1 cellular context compared by ENCODE assay signal in the genomic region with DNA sequence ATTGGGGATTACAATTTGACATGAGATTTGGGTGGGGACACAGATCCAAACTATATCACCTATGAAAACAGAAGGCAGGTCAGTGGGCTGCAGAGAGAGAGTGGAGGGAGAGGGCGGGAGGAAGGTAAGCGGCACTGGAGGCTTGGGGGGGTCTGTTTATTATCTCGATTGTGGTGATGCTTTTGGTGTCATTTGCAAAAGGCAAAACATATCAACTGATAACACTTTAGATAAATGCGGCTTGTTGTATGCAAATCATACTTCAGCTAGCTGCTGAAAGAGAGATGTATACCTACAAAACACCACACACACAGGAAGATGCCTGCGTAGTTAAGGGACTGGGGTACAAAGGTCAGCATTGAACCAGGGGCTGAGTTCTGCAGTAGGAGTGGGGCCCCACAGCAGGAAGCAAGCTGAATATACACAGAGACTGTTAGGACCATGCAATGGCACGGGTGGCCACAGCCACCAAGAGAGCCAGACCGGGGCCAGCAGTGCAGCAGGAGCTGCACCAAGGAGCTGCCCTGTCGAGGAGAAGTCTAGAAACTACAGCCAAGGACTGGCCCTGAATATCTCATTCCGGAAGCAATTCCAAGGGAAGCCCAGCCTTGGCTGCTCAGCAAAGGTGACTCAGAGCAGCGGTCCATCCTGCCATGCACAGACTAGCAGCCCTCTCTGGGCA.
TF ChIP-seq lines count a peak whose summit lies in the region.

No MANE protein-coding gene starts in this region.

TF ChIP-seq in HepG2, 621 proteins besides CTCF, POLR2A, EP300 and RAD21 (continued from another document and continues in another):
- no peak for TF ChIP-seq KIAA2018 (CRISPR knock-in tag; IDR thresholded peaks at IDR 0.05; ENCODE audit: borderline replicate concordance)
- no peak; the same call in 1 of the 2 replicates for TF ChIP-seq NR2F6 (IDR thresholded peaks at IDR 0.05)
- TF ChIP-seq NR2F6 (CRISPR knock-in tag; IDR thresholded peaks at IDR 0.05) = peak; percentile 57
- TF ChIP-seq, protein P1, sequence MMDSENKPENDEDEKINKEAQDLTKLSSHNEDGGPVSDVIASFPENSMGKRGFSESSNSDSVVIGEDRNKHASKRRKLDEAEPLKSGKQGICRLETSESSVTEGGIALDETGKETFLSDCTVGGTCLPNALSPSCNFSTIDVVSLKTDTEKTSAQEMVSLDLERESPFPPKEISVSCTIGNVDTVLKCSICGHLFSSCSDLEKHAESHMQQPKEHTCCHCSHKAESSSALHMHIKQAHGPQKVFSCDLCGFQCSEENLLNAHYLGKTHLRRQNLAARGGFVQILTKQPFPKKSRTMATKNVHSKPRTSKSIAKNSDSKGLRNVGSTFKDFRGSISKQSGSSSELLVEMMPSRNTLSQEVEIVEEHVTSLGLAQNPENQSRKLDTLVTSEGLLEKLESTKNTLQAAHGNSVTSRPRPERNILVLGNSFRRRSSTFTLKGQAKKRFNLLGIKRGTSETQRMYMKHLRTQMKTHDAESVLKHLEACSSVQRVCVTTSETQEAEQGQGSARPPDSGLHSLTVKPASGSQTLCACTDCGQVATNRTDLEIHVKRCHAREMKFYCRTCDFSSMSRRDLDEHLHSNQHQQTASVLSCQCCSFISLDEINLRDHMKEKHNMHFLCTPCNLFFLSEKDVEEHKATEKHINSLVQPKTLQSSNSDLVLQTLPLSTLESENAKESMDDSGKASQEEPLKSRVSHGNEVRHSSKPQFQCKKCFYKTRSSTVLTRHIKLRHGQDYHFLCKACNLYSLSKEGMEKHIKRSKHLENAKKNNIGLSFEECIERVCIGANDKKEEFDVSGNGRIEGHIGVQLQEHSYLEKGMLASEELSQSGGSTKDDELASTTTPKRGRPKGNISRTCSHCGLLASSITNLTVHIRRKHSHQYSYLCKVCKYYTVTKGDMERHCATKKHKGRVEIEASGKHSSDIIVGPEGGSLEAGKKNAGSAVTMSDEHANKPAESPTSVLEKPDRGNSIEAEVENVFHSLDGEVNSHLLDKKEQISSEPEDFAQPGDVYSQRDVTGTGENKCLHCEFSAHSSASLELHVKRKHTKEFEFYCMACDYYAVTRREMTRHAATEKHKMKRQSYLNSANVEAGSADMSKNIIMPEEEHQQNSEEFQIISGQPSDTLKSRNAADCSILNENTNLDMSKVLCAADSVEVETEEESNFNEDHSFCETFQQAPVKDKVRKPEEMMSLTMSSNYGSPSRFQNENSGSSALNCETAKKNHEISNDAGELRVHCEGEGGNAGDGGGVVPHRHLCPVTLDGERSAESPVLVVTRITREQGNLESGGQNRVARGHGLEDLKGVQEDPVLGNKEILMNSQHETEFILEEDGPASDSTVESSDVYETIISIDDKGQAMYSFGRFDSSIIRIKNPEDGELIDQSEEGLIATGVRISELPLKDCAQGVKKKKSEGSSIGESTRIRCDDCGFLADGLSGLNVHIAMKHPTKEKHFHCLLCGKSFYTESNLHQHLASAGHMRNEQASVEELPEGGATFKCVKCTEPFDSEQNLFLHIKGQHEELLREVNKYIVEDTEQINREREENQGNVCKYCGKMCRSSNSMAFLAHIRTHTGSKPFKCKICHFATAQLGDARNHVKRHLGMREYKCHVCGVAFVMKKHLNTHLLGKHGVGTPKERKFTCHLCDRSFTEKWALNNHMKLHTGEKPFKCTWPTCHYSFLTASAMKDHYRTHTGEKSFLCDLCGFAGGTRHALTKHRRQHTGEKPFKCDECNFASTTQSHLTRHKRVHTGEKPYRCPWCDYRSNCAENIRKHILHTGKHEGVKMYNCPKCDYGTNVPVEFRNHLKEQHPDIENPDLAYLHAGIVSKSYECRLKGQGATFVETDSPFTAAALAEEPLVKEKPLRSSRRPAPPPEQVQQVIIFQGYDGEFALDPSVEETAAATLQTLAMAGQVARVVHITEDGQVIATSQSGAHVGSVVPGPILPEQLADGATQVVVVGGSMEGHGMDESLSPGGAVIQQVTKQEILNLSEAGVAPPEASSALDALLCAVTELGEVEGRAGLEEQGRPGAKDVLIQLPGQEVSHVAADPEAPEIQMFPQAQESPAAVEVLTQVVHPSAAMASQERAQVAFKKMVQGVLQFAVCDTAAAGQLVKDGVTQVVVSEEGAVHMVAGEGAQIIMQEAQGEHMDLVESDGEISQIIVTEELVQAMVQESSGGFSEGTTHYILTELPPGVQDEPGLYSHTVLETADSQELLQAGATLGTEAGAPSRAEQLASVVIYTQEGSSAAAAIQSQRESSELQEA (CRISPR knock-in tag; IDR thresholded peaks at IDR 0.05; ENCODE audit: not compliant biosample characterization) = no peak
- no peak for TF ChIP-seq ZNF275 (CRISPR knock-in tag; IDR thresholded peaks at IDR 0.05; ENCODE audit: borderline replicate concordance)
- 0 out of 2 replicates have a peak, but pooled peaks have one; percentile 34 for TF ChIP-seq ARNT2 (CRISPR knock-in tag; IDR thresholded peaks at IDR 0.05; ENCODE audit: low read depth)
- no peak for TF ChIP-seq FOXC1 (CRISPR knock-in tag; IDR thresholded peaks at IDR 0.05; ENCODE audit: borderline replicate concordance)
- TF ChIP-seq ATF7-NPFF (CRISPR knock-in tag; IDR thresholded peaks at IDR 0.05; ENCODE audit: low read depth) = 0 out of 2 replicates have a peak, but pooled peaks have one; percentile 58
- TF ChIP-seq ZBTB7B (CRISPR knock-in tag; IDR thresholded peaks at IDR 0.05) = peak; percentile 41; the same call in 1 of the 2 replicates
- peak; percentile 41; the same call in 1 of the 2 replicates for TF ChIP-seq KDM1A (CRISPR knock-in tag; IDR thresholded peaks at IDR 0.05)
- peak; percentile 85 for TF ChIP-seq ZNF768 (CRISPR knock-in tag; IDR thresholded peaks at IDR 0.05)
- no peak for TF ChIP-seq REPIN1 (CRISPR knock-in tag; IDR thresholded peaks at IDR 0.05; ENCODE audit: borderline replicate concordance, low read depth)
- peak; percentile 76 for TF ChIP-seq ETV5 (CRISPR knock-in tag; IDR thresholded peaks at IDR 0.05; ENCODE audit: borderline replicate concordance)
- 0 out of 2 replicates have a peak, but pooled peaks have one; percentile 47 for TF ChIP-seq ZGPAT (CRISPR knock-in tag; IDR thresholded peaks at IDR 0.05)
- TF ChIP-seq, protein P2, sequence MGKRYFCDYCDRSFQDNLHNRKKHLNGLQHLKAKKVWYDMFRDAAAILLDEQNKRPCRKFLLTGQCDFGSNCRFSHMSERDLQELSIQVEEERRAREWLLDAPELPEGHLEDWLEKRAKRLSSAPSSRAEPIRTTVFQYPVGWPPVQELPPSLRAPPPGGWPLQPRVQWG (CRISPR knock-in tag; IDR thresholded peaks at IDR 0.05; ENCODE audit: borderline replicate concordance, low read depth) = no peak; the same call in 1 of the 2 replicates
- no peak for TF ChIP-seq NFE2 (CRISPR knock-in tag; IDR thresholded peaks at IDR 0.05)
- no peak for TF ChIP-seq MBD4 (IDR thresholded peaks at IDR 0.05; ENCODE audit: borderline replicate concordance, low read length)
- peak; percentile 80; the same call in 1 of the 2 replicates for TF ChIP-seq ZNF331 (CRISPR knock-in tag; IDR thresholded peaks at IDR 0.05)
- TF ChIP-seq PHF5A (CRISPR knock-in tag; IDR thresholded peaks at IDR 0.05; ENCODE audit: low read depth, unreplicated experiment) = no peak
- no peak for TF ChIP-seq SNRNP70 (IDR thresholded peaks at IDR 0.05; ENCODE audit: low read depth, low read length)
- no peak for TF ChIP-seq BRD4 (CRISPR knock-in tag; IDR thresholded peaks at IDR 0.05)
- TF ChIP-seq CC2D1A (CRISPR knock-in tag; IDR thresholded peaks at IDR 0.05) = no peak
- TF ChIP-seq SOX13 (IDR thresholded peaks at IDR 0.05) = no peak
- TF ChIP-seq SOX13 (CRISPR knock-in tag; conservative IDR thresholded peaks at IDR 0.05 in 1 of 2, IDR thresholded peaks at IDR 0.05 in 1 of 2) = 0 out of 4 replicates have a peak, but pooled peaks of 1 of the 2 experiments have one; percentile 13
- peak; percentile 30; the same call in 1 of the 2 replicates for TF ChIP-seq MIER3 (CRISPR knock-in tag; IDR thresholded peaks at IDR 0.05; ENCODE audit: borderline replicate concordance)
- TF ChIP-seq, protein P3, sequence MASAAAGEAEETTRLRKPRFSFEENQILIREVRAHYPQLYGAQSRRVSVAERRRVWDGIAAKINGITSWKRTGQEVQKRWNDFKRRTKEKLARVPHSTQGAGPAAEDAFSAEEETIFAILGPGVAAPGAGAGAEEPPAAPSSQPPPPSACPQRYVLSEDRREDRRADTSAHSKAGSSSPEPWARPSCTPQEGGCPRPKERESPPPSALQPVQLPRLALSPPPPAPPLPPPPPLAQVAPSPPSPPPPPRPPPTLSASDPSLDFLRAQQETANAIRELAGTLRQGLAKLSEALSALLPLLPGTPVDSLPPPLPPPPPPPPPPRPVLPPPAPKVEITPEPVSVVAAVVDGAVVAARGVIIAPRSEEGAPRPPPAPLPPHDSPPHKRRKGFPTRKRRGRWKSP (CRISPR knock-in tag; IDR thresholded peaks at IDR 0.05) = no peak
- TF ChIP-seq, protein P4, sequence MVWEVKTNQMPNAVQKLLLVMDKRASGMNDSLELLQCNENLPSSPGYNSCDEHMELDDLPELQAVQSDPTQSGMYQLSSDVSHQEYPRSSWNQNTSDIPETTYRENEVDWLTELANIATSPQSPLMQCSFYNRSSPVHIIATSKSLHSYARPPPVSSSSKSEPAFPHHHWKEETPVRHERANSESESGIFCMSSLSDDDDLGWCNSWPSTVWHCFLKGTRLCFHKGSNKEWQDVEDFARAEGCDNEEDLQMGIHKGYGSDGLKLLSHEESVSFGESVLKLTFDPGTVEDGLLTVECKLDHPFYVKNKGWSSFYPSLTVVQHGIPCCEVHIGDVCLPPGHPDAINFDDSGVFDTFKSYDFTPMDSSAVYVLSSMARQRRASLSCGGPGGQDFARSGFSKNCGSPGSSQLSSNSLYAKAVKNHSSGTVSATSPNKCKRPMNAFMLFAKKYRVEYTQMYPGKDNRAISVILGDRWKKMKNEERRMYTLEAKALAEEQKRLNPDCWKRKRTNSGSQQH (CRISPR knock-in tag; IDR thresholded peaks at IDR 0.05; ENCODE audit: low read depth) = no peak
- no peak for TF ChIP-seq REL (CRISPR knock-in tag; conservative IDR thresholded peaks at IDR 0.05)
- no peak for TF ChIP-seq ATM (IDR thresholded peaks at IDR 0.05; ENCODE audit: borderline replicate concordance)
